29 cellular contexts compared by ENCODE assay signal in genomic region chr11:14567064-14567651, GRCh38. TPM values are rescaled to one million over a fixed set of nuclear protein-coding genes. Genes with fewer than 3 reads are reported as not detected.
DNase-seq lines count a peak whose midpoint lies in the region; ATAC-seq, FAIRE-seq and TF ChIP-seq lines count a peak whose summit lies in the region.
"Had no signal": no experiment of that assay in that cellular context is flagged by ENCODE, and none has a peak within 500 bp of the region (broad histone marks: within the 10 kb centered on the region; RNA-seq: fewer than 3 reads in every experiment).

No MANE protein-coding gene starts in this region.

- CTCF ChIA-PET in activated B cell treated with CpG ODN at 0.5 μM for 24 hours (lab: Charles Lee), result interaction anchor here (1.1 kb wide), 1 partner anchor 341 kb away, joined by 3 read pairs; no protein-coding TSS in a partner anchor

- H3K27me3 ChIP-seq in right lobe of liver, result no peaks in the 10 kb centered on the region
- H3K27me3 ChIP-seq: BLaER1 treated with 17β-estradiol and CSF1 and Interleukin-3, amounts not matched to agents 10 nM and 100 nM; neural progenitor cell; testis had no signal

- TF ChIP-seq CTCF in C4-2B (conservative IDR thresholded peaks at IDR 0.05), result no peak
- no peak for TF ChIP-seq CTCF in activated B cell treated with CpG ODN at 0.5 μM for 24 hours (IDR thresholded peaks at IDR 0.05)
- no peak for TF ChIP-seq CTCF in right lobe of liver (IDR thresholded peaks at IDR 0.05)

- H3K4me3 Mint-ChIP-seq in activated B cell treated with CpG ODN at 0.5 μM for 24 hours, result peak overlapping the region; percentile 5
- H3K4me3 Mint-ChIP-seq: activated CD8-positive, alpha-beta T cell treated with anti-CD3 and anti-CD28 coated beads, Interleukin-2, amount 10 ng/mL, durations not matched to agents 7 days and 5 days; neural progenitor cell had no signal

- intact Hi-C loops in activated B cell treated with CpG ODN at 0.5 μM for 24 hours (cut with micrococcal nuclease) (no loop called here), right lobe of liver (cut with DNase I) (no loop called here)

- ATAC-seq in activated B cell treated with CpG ODN at 0.5 μM for 24 hours (ENCODE audit: low read depth) (peak; percentile 25), right lobe of liver (peak; percentile 41 to 52 (median 46))
- ATAC-seq: activated CD8-positive, alpha-beta T cell treated with anti-CD3 and anti-CD28 coated beads, Interleukin-2, amount 10 ng/mL, durations not matched to agents 7 days and 5 days had no signal

- H3K27ac Mint-ChIP-seq in activated B cell treated with CpG ODN at 0.5 μM for 24 hours, result peak overlapping the region; percentile 63
- H3K27ac Mint-ChIP-seq: activated CD8-positive, alpha-beta T cell treated with anti-CD3 and anti-CD28 coated beads, Interleukin-2, amount 10 ng/mL, durations not matched to agents 7 days and 5 days; neural progenitor cell had no signal

- H3K9me3 ChIP-seq in right lobe of liver, result no peaks in the 10 kb centered on the region
- H3K9me3 ChIP-seq: testis had no signal

- TF ChIP-seq POLR2A in GM12892 (IDR thresholded peaks at IDR 0.05; ENCODE audit: low read depth, low read length), result no peak
- TF ChIP-seq POLR2A in right lobe of liver (IDR thresholded peaks at IDR 0.05), result no peak

- peak; percentile 62 for FAIRE-seq in GM12892 (lab: Jason Lieb, UNC)
- FAIRE-seq: colon, TTC549 had no signal

- H3K36me3 ChIP-seq in right lobe of liver, result no peaks in the 10 kb centered on the region
- H3K36me3 ChIP-seq: neural progenitor cell had no signal

- no peak overlapping the region for H3K4me3 ChIP-seq in right lobe of liver
- H3K4me3 ChIP-seq: BLaER1 treated with 17β-estradiol and CSF1 and Interleukin-3, amounts not matched to agents 10 nM and 100 nM; lung; neural progenitor cell; PC-9; testis had no signal

- no peaks in the 10 kb centered on the region for H3K36me3 Mint-ChIP-seq in activated B cell treated with CpG ODN at 0.5 μM for 24 hours (ENCODE audit: low read depth)

- H3K27me3 Mint-ChIP-seq in activated B cell treated with CpG ODN at 0.5 μM for 24 hours, result peaks cover 5% of the 10 kb centered on the region

- POLR2A ChIA-PET in activated B cell treated with CpG ODN at 0.5 μM for 24 hours (lab: Charles Lee), result interaction anchor here (0.5 to 1.6 kb wide), 4 partner anchors 11 to 325 kb away, joined by 3 to 7 read pairs (median 4); partner anchors contain the start of gene CYP2R1

- DNase-seq in GM12892 (ENCODE audit: insufficient read length) (no peak), activated B cell treated with CpG ODN at 0.5 μM for 24 hours (no peak), right lobe of liver (no peak), HPDE6-E6E7 (ENCODE audit: extremely low spot score) (no peak), NCI-H1694 (lab: John Stamatoyannopoulos, UW) (no peak), Ammon's horn (ENCODE audit: low spot score) (no peak)
- DNase-seq in activated CD8-positive, alpha-beta memory T cell treated with anti-CD3 and anti-CD28 coated beads, Interleukin-2, amount 50 U/mL, for 4 hours, result no peak
- DNase-seq: activated CD4-positive, alpha-beta T cell treated with anti-CD3 and anti-CD28 coated beads for 1 hour; activated CD8-positive, alpha-beta T cell treated with anti-CD3 and anti-CD28 coated beads, Interleukin-2, amount 10 ng/mL, durations not matched to agents 7 days and 5 days; activated naive CD4-positive, alpha-beta T cell treated with Interleukin-2 at 50 U/mL for 16 hours; amygdala; effector memory CD4-positive, alpha-beta T cell; erythroblast; HCEC 1CT; head of caudate nucleus; NCI-H1105; NCI-H2029; NCI-H2227 treated with DMSO at 0.1 percent for 48 hours; PC-9; Right ventricle myocardium superior; stimulated activated CD4-positive, alpha-beta T cell treated with anti-CD3 and anti-CD28 coated beads, Interleukin-4, amount 100 ng/mL, for 4 hours; stimulated activated naive CD4-positive, alpha-beta T cell; testis had no signal

- peaks cover 0 to 23% (median 4%) of the 10 kb centered on the region in 4 donors for H3K4me1 ChIP-seq in right lobe of liver
- H3K4me1 ChIP-seq: testis had no signal

- H3K9me3 Mint-ChIP-seq in activated B cell treated with CpG ODN at 0.5 μM for 24 hours, result no peaks in the 10 kb centered on the region

- H3K27ac ChIP-seq in C4-2B, result peak overlapping the region; percentile 22; the same call in 1 of the 2 replicates
- H3K27ac ChIP-seq in right lobe of liver, result peak overlapping the region; percentile 26 to 86 (median 83)
- H3K27ac ChIP-seq: BLaER1 treated with 17β-estradiol and CSF1 and Interleukin-3, amounts not matched to agents 10 nM and 100 nM; neural progenitor cell; PC-9; testis had no signal

- H3K4me1 Mint-ChIP-seq in activated B cell treated with CpG ODN at 0.5 μM for 24 hours, result peaks cover 30% of the 10 kb centered on the region

- WGBS in right lobe of liver (ENCODE audit: insufficient coverage, low coverage, low lambda C conversion rate, missing lambda C conversion rate), result 100% methylated on average over 2 of the region's 3 CpGs

RNA-seq across cellular contexts. Expression of gene PSMA1, which starts 47.0 kb away (rescaled TPM):
- 302 TPM for polyA plus RNA-seq in GM12892 (2012; ENCODE audit: missing spikeins)
- total RNA-seq in activated B cell treated with CpG ODN at 0.5 μM for 24 hours, result 184 and 198 TPM in 2 replicates
- total RNA-seq in right lobe of liver, result 10 to 100 TPM; 69.4 to 95.1 (median 90.7) TPM
